In genomic region chr3:169764453-169765280, GRCh38 we compare ENCODE assay signal across 8 cellular contexts. TPM values are rescaled to one million over a fixed set of nuclear protein-coding genes. Genes with fewer than 3 reads are reported as not detected.
A peak's percentile ranks its signal among the peaks of the same experiment; 100 is the strongest.
DNase-seq lines count a peak whose midpoint lies in the region; ATAC-seq and TF ChIP-seq lines count a peak whose summit lies in the region.

TERC (minus strand) TSS chr3:169765060.

- peak within 1 kb of the TSS; percentile 82 to 91 (median 84) for H3K4me3 ChIP-seq in Peyer's patch
- peak within 1 kb of the TSS; percentile 89 to 94 (median 94) for H3K4me3 ChIP-seq in esophagus squamous epithelium

- TF ChIP-seq CTCF in Peyer's patch (IDR thresholded peaks at IDR 0.05) (peak in 2 of 6 experiments; percentile 4), esophagus squamous epithelium (IDR thresholded peaks at IDR 0.05) (no peak)

- H3K36me3 ChIP-seq in Peyer's patch (no peaks in the 10 kb centered on the region), esophagus squamous epithelium (no peaks in the 10 kb centered on the region)

- peak within 1 kb of the TSS; percentile 95 to 99 (median 99) for H3K4me3 Mint-ChIP-seq in IgD-negative memory B cell
- peak within 1 kb of the TSS; percentile 96 for H3K4me3 Mint-ChIP-seq in activated T-helper 1 cell treated with anti-CD3 and anti-CD28 coated beads, Interleukin-12 subunit alpha, Interleukin-12 subunit beta, Interleukin-2, Interleukin-4 antibody, amounts not matched to agents 30 ng/mL and 10 ng/mL and 1 ng/mL, durations not matched to agents 14 hours and 24 hours and 36 hours

- TF ChIP-seq POLR2A in Peyer's patch (IDR thresholded peaks at IDR 0.05): peak; percentile 98
- peak in 3 of 4 donors; percentile 79 to 98 (median 97) for TF ChIP-seq POLR2A in esophagus squamous epithelium (IDR thresholded peaks at IDR 0.05)

- peak; percentile 74 for ATAC-seq in GM21528 (IDR thresholded peaks at IDR 0.05; ENCODE audit: low FRiP score, unreplicated experiment)

- H3K4me1 ChIP-seq in Peyer's patch (peaks cover 0 to 7% (median under 1%) of the 10 kb centered on the region in 4 donors), esophagus squamous epithelium (peaks cover 0 to 20% (median 6%) of the 10 kb centered on the region in 3 donors)

- H3K4me1 Mint-ChIP-seq in IgD-negative memory B cell: peaks cover 12 to 19% (median 13%) of the 10 kb centered on the region in 3 donors
- peaks cover 24% of the 10 kb centered on the region for H3K4me1 Mint-ChIP-seq in activated T-helper 1 cell treated with anti-CD3 and anti-CD28 coated beads, Interleukin-12 subunit alpha, Interleukin-12 subunit beta, Interleukin-2, Interleukin-4 antibody, amounts not matched to agents 30 ng/mL and 10 ng/mL and 1 ng/mL, durations not matched to agents 14 hours and 24 hours and 36 hours (ENCODE audit: low read depth)

- H3K9me3 Mint-ChIP-seq in IgD-negative memory B cell: peaks cover 0 to 5% (median 0%) of the 10 kb centered on the region in 3 donors
- H3K9me3 Mint-ChIP-seq in activated T-helper 1 cell treated with anti-CD3 and anti-CD28 coated beads, Interleukin-12 subunit alpha, Interleukin-12 subunit beta, Interleukin-2, Interleukin-4 antibody, amounts not matched to agents 30 ng/mL and 10 ng/mL and 1 ng/mL, durations not matched to agents 14 hours and 24 hours and 36 hours: no peaks in the 10 kb centered on the region

- no peaks in the 10 kb centered on the region for H3K9me3 ChIP-seq in Peyer's patch
- no peaks in the 10 kb centered on the region for H3K9me3 ChIP-seq in esophagus squamous epithelium

- WGBS in esophagus squamous epithelium, 2 donors: 0 to 1% methylated on average over 21 to 37 of the region's 77 CpGs

- H3K27ac ChIP-seq in Peyer's patch: peak within 1 kb of the TSS; percentile 97 to 99 (median 98)
- peak within 1 kb of the TSS; percentile 98 to 100 (median 99) for H3K27ac ChIP-seq in esophagus squamous epithelium

- peaks cover 3% of the 10 kb centered on the region for H3K36me3 Mint-ChIP-seq in IgD-negative memory B cell
- peaks cover 2% of the 10 kb centered on the region for H3K36me3 Mint-ChIP-seq in activated T-helper 1 cell treated with anti-CD3 and anti-CD28 coated beads, Interleukin-12 subunit alpha, Interleukin-12 subunit beta, Interleukin-2, Interleukin-4 antibody, amounts not matched to agents 30 ng/mL and 10 ng/mL and 1 ng/mL, durations not matched to agents 14 hours and 24 hours and 36 hours (ENCODE audit: low read depth)

- no peaks in the 10 kb centered on the region for H3K27me3 Mint-ChIP-seq in IgD-negative memory B cell
- H3K27me3 Mint-ChIP-seq in activated T-helper 1 cell treated with anti-CD3 and anti-CD28 coated beads, Interleukin-12 subunit alpha, Interleukin-12 subunit beta, Interleukin-2, Interleukin-4 antibody, amounts not matched to agents 30 ng/mL and 10 ng/mL and 1 ng/mL, durations not matched to agents 14 hours and 24 hours and 36 hours (ENCODE audit: insufficient read depth): peaks cover 5% of the 10 kb centered on the region

- peak within 1 kb of the TSS; percentile 91 to 98 (median 94) for H3K27ac Mint-ChIP-seq in IgD-negative memory B cell
- H3K27ac Mint-ChIP-seq in activated T-helper 1 cell treated with anti-CD3 and anti-CD28 coated beads, Interleukin-12 subunit alpha, Interleukin-12 subunit beta, Interleukin-2, Interleukin-4 antibody, amounts not matched to agents 30 ng/mL and 10 ng/mL and 1 ng/mL, durations not matched to agents 14 hours and 24 hours and 36 hours: peak within 1 kb of the TSS; percentile 98

- intact Hi-C loops in activated T-helper 1 cell treated with anti-CD3 and anti-CD28 coated beads, Interleukin-12 subunit alpha, Interleukin-12 subunit beta, Interleukin-2, Interleukin-4 antibody, amounts not matched to agents 30 ng/mL and 10 ng/mL and 1 ng/mL, durations not matched to agents 14 hours and 24 hours and 36 hours (cut with micrococcal nuclease): loop anchor here (1.0 to 10.0 kb wide), 9 partner anchors 9 to 1670 kb away; partner anchors contain the start of genes GOLIM4, LRRC34, LRRIQ4 and MYNN
- intact Hi-C loops in esophagus squamous epithelium (cut with DNase I): no loop called here

- no peaks in the 10 kb centered on the region for H3K27me3 ChIP-seq in Peyer's patch
- H3K27me3 ChIP-seq in esophagus squamous epithelium: no peaks in the 10 kb centered on the region

- peak; percentile 78 for DNase-seq in DMS153 treated with DMSO at 0.1 percent for 48 hours (lab: John Stamatoyannopoulos, UW; ENCODE audit: unreplicated experiment)
- peak; percentile 92 to 97 (median 93) for DNase-seq in Peyer's patch
- peak; percentile 85 for DNase-seq in activated T-helper 1 cell treated with anti-CD3 and anti-CD28 coated beads, Interleukin-12 subunit alpha, Interleukin-12 subunit beta, Interleukin-2, Interleukin-4 antibody, amounts not matched to agents 30 ng/mL and 10 ng/mL and 1 ng/mL, durations not matched to agents 14 hours and 24 hours and 36 hours (ENCODE audit: low spot score)
- peak; percentile 73 for DNase-seq in esophagus squamous epithelium (lab: John Stamatoyannopoulos, UW)
- DNase-seq in myocyte (ENCODE audit: low read depth): peak; percentile 96
- peak; percentile 84 to 89 for DNase-seq in stimulated activated CD8-positive, alpha-beta memory T cell treated with anti-CD3 and anti-CD28 coated beads, Interleukin-7, amount 100 ng/mL, for 48 hours (ENCODE audit: extremely low read depth in 1 of 2, low read depth in 1 of 2)

RNA-seq across cellular contexts. Expression of gene TERC, which starts in this region (rescaled TPM):
- polyA plus RNA-seq in IgD-negative memory B cell: 0.78 TPM
- total RNA-seq in Peyer's patch (10 to 100 TPM; 52.0 to 78.9 (median 68.4) TPM), esophagus squamous epithelium (100 to 1,000 TPM; 120 to 221 (median 166) TPM), myocyte (86.8 and 454 TPM in 2 replicates)
- 3.1 and 3.4 TPM in 2 replicates for total RNA-seq in activated T-helper 1 cell treated with anti-CD3 and anti-CD28 coated beads, Interleukin-12 subunit alpha, Interleukin-12 subunit beta, Interleukin-2, Interleukin-4 antibody, amounts not matched to agents 30 ng/mL and 10 ng/mL and 1 ng/mL, durations not matched to agents 14 hours and 24 hours and 36 hours
- 0.25 TPM for polyA plus RNA-seq in myocyte (2012)

Comparison
In these comparisons a context has a peak if more than half of its experiments do, and no peak if none do; other contexts are left out.
1. Peak in every context shown above with its lines: DNase-seq, ATAC-seq, H3K4me3 ChIP-seq and H3K27ac ChIP-seq.
2. RNA of gene TERC (total RNA-seq): 120 to 221 TPM in esophagus squamous epithelium, 86.8 to 454 TPM in myocyte and 52.0 to 78.9 TPM in Peyer's patch; 3.1 to 3.4 TPM in activated T-helper 1 cell treated with anti-CD3 and anti-CD28 coated beads, Interleukin-12 subunit alpha, Interleukin-12 subunit beta, Interleukin-2, Interleukin-4 antibody, amounts not matched to agents 30 ng/mL and 10 ng/mL and 1 ng/mL, durations not matched to agents 14 hours and 24 hours and 36 hours; every median in the first group is over 10 times any median in the second.